ENCODE assay signal across 19 cellular contexts in genomic region chr13:27440408-27440807, GRCh38. TPM values are rescaled to one million over a fixed set of nuclear protein-coding genes. Genes with fewer than 3 reads are reported as not detected.
DNase-seq lines count a peak whose midpoint lies in the region; ATAC-seq and TF ChIP-seq lines count a peak whose summit lies in the region.
"Had no signal": no experiment of that assay in that cellular context is flagged by ENCODE, and none has a peak within 500 bp of the region (broad histone marks: within the 10 kb centered on the region; RNA-seq: fewer than 3 reads in every experiment).

No MANE protein-coding gene starts in this region.

- DNase-seq in activated CD4-positive, alpha-beta T cell treated with anti-CD3 and anti-CD28 coated beads, Interleukin-2, amount 10 ng/mL, durations not matched to agents 7 days and 5 days: no peak
- DNase-seq in activated CD4-positive, alpha-beta T cell treated with anti-CD3 and anti-CD28 coated beads, Interleukin-2, amount 50 U/mL, for 48 hours: no peak
- no peak for DNase-seq in immature natural killer cell
- DNase-seq in NOMO-1 (lab: John Stamatoyannopoulos, UW; ENCODE audit: unreplicated experiment in 2 of 2): no peak
- no peak for DNase-seq in activated gamma-delta T cell treated with Interleukin-2 at 50 U/mL for 16 hours
- DNase-seq in progenitor cell of endocrine pancreas (ENCODE audit: low spot score, unreplicated experiment): no peak
- DNase-seq: cerebellar nuclear complex; DMS153; effector memory CD4-positive, alpha-beta T cell; left ventricle myocardium inferior; NCI-H1694; nucleus accumbens; retina; Right ventricle myocardium superior; stimulated activated CD4-positive, alpha-beta T cell treated with anti-CD3 and anti-CD28 coated beads, Interleukin-12 subunit alpha, Interleukin-12 subunit beta, amount 100 ng/mL, for 4 hours; thyroid gland had no signal

- CTCF ChIA-PET in activated CD4-positive, alpha-beta T cell treated with anti-CD3 and anti-CD28 coated beads, Interleukin-2, amount 10 ng/mL, durations not matched to agents 7 days and 5 days (lab: Charles Lee): interaction anchor here (0.9 to 1.6 kb wide), 2 partner anchors 14 to 46 kb away, joined by 3 to 5 read pairs; no protein-coding TSS in a partner anchor

- H3K27ac Mint-ChIP-seq in activated CD4-positive, alpha-beta T cell treated with anti-CD3 and anti-CD28 coated beads, Interleukin-2, amount 10 ng/mL, durations not matched to agents 7 days and 5 days: peak overlapping the region; percentile 69
- H3K27ac Mint-ChIP-seq in IgD-negative memory B cell (peak overlapping the region; percentile 44 to 82 (median 56)), immature natural killer cell (peak overlapping the region; percentile 33 to 86 (median 63)), progenitor cell of endocrine pancreas (no peak overlapping the region)

- no peak for TF ChIP-seq CTCF in progenitor cell of endocrine pancreas (IDR thresholded peaks at IDR 0.05; ENCODE audit: unreplicated experiment)

- no peaks in the 10 kb centered on the region for H3K9me3 Mint-ChIP-seq in activated CD4-positive, alpha-beta T cell treated with anti-CD3 and anti-CD28 coated beads, Interleukin-2, amount 10 ng/mL, durations not matched to agents 7 days and 5 days
- H3K9me3 Mint-ChIP-seq in IgD-negative memory B cell: no peaks in the 10 kb centered on the region
- H3K9me3 Mint-ChIP-seq in immature natural killer cell: no peaks in the 10 kb centered on the region
- no peaks in the 10 kb centered on the region for H3K9me3 Mint-ChIP-seq in progenitor cell of endocrine pancreas (ENCODE audit: low read depth)

- H3K4me3 Mint-ChIP-seq in activated CD4-positive, alpha-beta T cell treated with anti-CD3 and anti-CD28 coated beads, Interleukin-2, amount 10 ng/mL, durations not matched to agents 7 days and 5 days: no peak overlapping the region
- peak overlapping the region in 2 of 4 donors; percentile 7 to 48 for H3K4me3 Mint-ChIP-seq in IgD-negative memory B cell
- peak overlapping the region; percentile 17 to 65 (median 42) for H3K4me3 Mint-ChIP-seq in immature natural killer cell
- no peak overlapping the region for H3K4me3 Mint-ChIP-seq in progenitor cell of endocrine pancreas (ENCODE audit: low read depth)

- POLR2A ChIA-PET in activated CD4-positive, alpha-beta T cell treated with anti-CD3 and anti-CD28 coated beads, Interleukin-2, amount 10 ng/mL, durations not matched to agents 7 days and 5 days (lab: Charles Lee): no interaction called here

- peak; percentile 87 for ATAC-seq in GM19324 (IDR thresholded peaks at IDR 0.05; ENCODE audit: low FRiP score, unreplicated experiment)
- ATAC-seq: HCT116 had no signal

- peaks cover 62% of the 10 kb centered on the region for H3K4me1 Mint-ChIP-seq in activated CD4-positive, alpha-beta T cell treated with anti-CD3 and anti-CD28 coated beads, Interleukin-2, amount 10 ng/mL, durations not matched to agents 7 days and 5 days
- peaks cover 31 to 44% (median 32%) of the 10 kb centered on the region in 3 donors for H3K4me1 Mint-ChIP-seq in IgD-negative memory B cell
- H3K4me1 Mint-ChIP-seq in immature natural killer cell: peaks cover 40 to 60% of the 10 kb centered on the region in 2 donors
- H3K4me1 Mint-ChIP-seq in progenitor cell of endocrine pancreas (ENCODE audit: low read depth): peaks cover 6% of the 10 kb centered on the region

- peaks cover 69% of the 10 kb centered on the region for H3K36me3 Mint-ChIP-seq in activated CD4-positive, alpha-beta T cell treated with anti-CD3 and anti-CD28 coated beads, Interleukin-2, amount 10 ng/mL, durations not matched to agents 7 days and 5 days (ENCODE audit: low read depth)
- peaks cover 25% of the 10 kb centered on the region for H3K36me3 Mint-ChIP-seq in IgD-negative memory B cell
- peaks cover 11 to 31% (median 18%) of the 10 kb centered on the region in 3 donors for H3K36me3 Mint-ChIP-seq in immature natural killer cell
- H3K36me3 Mint-ChIP-seq in progenitor cell of endocrine pancreas (ENCODE audit: insufficient read depth): peaks cover 16% of the 10 kb centered on the region

- H3K27me3 Mint-ChIP-seq in activated CD4-positive, alpha-beta T cell treated with anti-CD3 and anti-CD28 coated beads, Interleukin-2, amount 10 ng/mL, durations not matched to agents 7 days and 5 days: no peaks in the 10 kb centered on the region
- H3K27me3 Mint-ChIP-seq in IgD-negative memory B cell: no peaks in the 10 kb centered on the region
- peaks cover 0 to 2% (median 0%) of the 10 kb centered on the region in 3 donors for H3K27me3 Mint-ChIP-seq in immature natural killer cell (ENCODE audit: low read depth in 3 of 3)
- H3K27me3 Mint-ChIP-seq in progenitor cell of endocrine pancreas: no peaks in the 10 kb centered on the region

RNA-seq across cellular contexts. Expression of gene MTIF3, which starts 10.0 kb away (rescaled TPM):
- 10 to 100 TPM; 45.7 to 67.6 TPM for total RNA-seq in activated CD4-positive, alpha-beta T cell treated with anti-CD3 and anti-CD28 coated beads, Interleukin-2, amount 10 ng/mL, durations not matched to agents 7 days and 5 days
- polyA plus RNA-seq in IgD-negative memory B cell: 110 TPM
- 10 to 100 TPM; 55.0 to 77.7 (median 67.1) TPM for polyA plus RNA-seq in immature natural killer cell
- total RNA-seq in progenitor cell of endocrine pancreas: 50.6 and 54.4 TPM in 2 replicates

RNA-seq across cellular contexts. Expression of gene GTF3A, which starts 16.0 kb away (rescaled TPM):
- total RNA-seq in activated CD4-positive, alpha-beta T cell treated with anti-CD3 and anti-CD28 coated beads, Interleukin-2, amount 10 ng/mL, durations not matched to agents 7 days and 5 days: 100 to 1,000 TPM; 173 to 189 TPM
- polyA plus RNA-seq in IgD-negative memory B cell (484 TPM), immature natural killer cell (100 to 1,000 TPM; 483 to 645 (median 583) TPM)
- 75.9 and 81.2 TPM in 2 replicates for total RNA-seq in progenitor cell of endocrine pancreas

Comparison
In these comparisons a context has a peak if more than half of its experiments do, and no peak if none do; other contexts are left out.
1. H3K4me3 Mint-ChIP-seq: peak in immature natural killer cell (5 of 5); none in activated CD4-positive, alpha-beta T cell treated with anti-CD3 and anti-CD28 coated beads, Interleukin-2, amount 10 ng/mL, durations not matched to agents 7 days and 5 days (single experiment) and progenitor cell of endocrine pancreas (single experiment).